In the genomic region with DNA sequence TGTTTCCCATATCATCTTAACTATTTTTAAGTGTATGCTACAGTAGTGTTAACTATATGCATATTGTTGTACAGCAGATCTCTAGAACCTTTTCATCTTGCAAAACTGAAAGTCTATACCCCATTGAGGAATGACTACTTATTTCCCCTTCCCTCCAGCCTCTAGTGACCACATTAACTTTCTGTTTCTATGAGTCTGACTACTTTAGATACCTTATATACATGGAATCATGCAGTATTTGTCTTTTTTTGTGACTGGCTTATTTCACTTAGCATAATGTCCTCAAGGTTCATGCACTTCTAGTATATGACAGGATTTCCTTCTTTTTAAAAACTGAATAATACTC, we compare ENCODE assay signal across 11 cellular contexts.
DNase-seq lines count a peak whose midpoint lies in the region; ATAC-seq, FAIRE-seq and TF ChIP-seq lines count a peak whose summit lies in the region.
"Had no signal": no experiment of that assay in that cellular context is flagged by ENCODE, and none has a peak within 500 bp of the region (broad histone marks: within the 10 kb centered on the region; RNA-seq: fewer than 3 reads in every experiment).

No MANE protein-coding gene starts in this region.

- DNase-seq in GM12864 (ENCODE audit: low read depth) (peak; percentile 37), GM19239 (ENCODE audit: insufficient read length, low spot score) (no peak), omental fat pad (ENCODE audit: low spot score) (no peak), left lung (no peak), sigmoid colon (no peak), middle frontal gyrus (ENCODE audit: extremely low spot score, low spot score) (no peak)
- DNase-seq: NCI-H82 had no signal

- H3K36me3 ChIP-seq in left lung (no peaks in the 10 kb centered on the region), sigmoid colon (no peaks in the 10 kb centered on the region)

- H3K4me1 ChIP-seq in left lung: no peaks in the 10 kb centered on the region
- no peaks in the 10 kb centered on the region for H3K4me1 ChIP-seq in sigmoid colon

- TF ChIP-seq CTCF in GM12864 (IDR thresholded peaks at IDR 0.05; ENCODE audit: low read depth, low read length, missing control alignments) (no peak), omental fat pad (IDR thresholded peaks at IDR 0.05) (no peak), left lung (IDR thresholded peaks at IDR 0.05) (no peak), sigmoid colon (IDR thresholded peaks at IDR 0.05) (no peak)

- TF ChIP-seq EP300 in sigmoid colon (IDR thresholded peaks at IDR 0.05): no peak

- ATAC-seq in HG02798 (IDR thresholded peaks at IDR 0.05; ENCODE audit: poor library complexity, unreplicated experiment) (peak; percentile 98), HG03571 (IDR thresholded peaks at IDR 0.05; ENCODE audit: unreplicated experiment) (peak; percentile 98), omental fat pad (ENCODE audit: low FRiP score) (no peak), left lung (no peak)
- ATAC-seq: K562 had no signal

- TF ChIP-seq POLR2A in sigmoid colon (IDR thresholded peaks at IDR 0.05): no peak

- H3K9me3 ChIP-seq in left lung (peaks cover 0 to 1% of the 10 kb centered on the region in 2 donors), sigmoid colon (no peaks in the 10 kb centered on the region)

- intact Hi-C loops in left lung (cut with DNase I): no loop called here
- intact Hi-C loops in sigmoid colon (cut with DNase I): no loop called here

- H3K4me3 ChIP-seq in GM12864 (ENCODE audit: low read depth, low read length) (no peak overlapping the region), left lung (no peak overlapping the region), sigmoid colon (no peak overlapping the region)
- H3K4me3 ChIP-seq: K562, skin epidermis had no signal

- no peaks in the 10 kb centered on the region for H3K27me3 ChIP-seq in left lung
- no peaks in the 10 kb centered on the region for H3K27me3 ChIP-seq in sigmoid colon

- peak; percentile 73 for FAIRE-seq in GM19239 (lab: Jason Lieb, UNC)
- FAIRE-seq: K562 had no signal

- H3K27ac ChIP-seq in left lung (no peak overlapping the region), sigmoid colon (no peak overlapping the region)

Comparison
In these comparisons a context has a peak if more than half of its experiments do, and no peak if none do; other contexts are left out.
1. ATAC-seq: peak in HG02798 (single experiment) and HG03571 (single experiment); none in omental fat pad (single experiment) and left lung (single experiment).